Comparison of ENCODE assay signal across 22 cellular contexts in the genomic region with DNA sequence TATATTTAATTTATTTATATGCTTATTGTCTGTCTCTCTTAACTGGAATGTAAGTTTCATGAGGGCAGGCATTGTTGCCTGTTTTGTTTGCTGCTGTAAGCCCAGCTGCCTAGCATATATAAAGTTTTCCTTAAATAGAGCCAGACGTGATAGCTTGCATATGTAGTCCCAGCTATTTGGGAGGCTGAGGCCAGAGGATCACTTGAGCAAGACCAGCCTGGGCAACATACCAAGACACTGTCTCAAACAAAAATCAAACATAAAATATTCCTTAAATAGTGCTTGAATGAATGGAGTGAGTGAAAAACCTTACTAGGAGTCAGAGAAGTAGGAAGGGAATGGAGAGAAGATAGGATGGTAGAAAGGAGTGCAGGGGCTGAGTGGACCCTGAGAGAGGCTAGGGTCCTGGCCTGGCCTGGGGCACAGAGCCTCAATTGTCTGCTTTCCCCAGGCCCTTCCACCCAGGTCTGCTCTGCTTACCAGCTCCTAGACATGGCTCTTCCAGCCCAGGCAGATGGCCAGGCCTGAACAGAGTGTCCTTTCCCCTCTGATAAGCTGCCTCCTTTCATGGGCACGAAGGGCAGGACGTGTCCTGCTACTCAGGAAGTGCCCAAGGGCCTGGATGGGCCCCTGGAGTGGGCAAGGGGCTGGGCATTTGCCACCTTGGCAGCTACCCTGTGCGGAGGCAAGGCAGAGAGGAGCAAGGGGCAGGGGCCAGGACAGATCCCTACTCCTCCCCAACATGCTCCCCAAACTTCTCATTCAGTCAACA. TPM values are rescaled to one million over a fixed set of nuclear protein-coding genes. Genes with fewer than 3 reads are reported as not detected.
A peak's percentile ranks its signal among the peaks of the same experiment; 100 is the strongest.
DNase-seq lines count a peak whose midpoint lies in the region; ATAC-seq and TF ChIP-seq lines count a peak whose summit lies in the region.
"Had no signal": no experiment of that assay in that cellular context is flagged by ENCODE, and none has a peak within 500 bp of the region (broad histone marks: within the 10 kb centered on the region; RNA-seq: fewer than 3 reads in every experiment).

No MANE protein-coding gene starts in this region.

- H3K9ac ChIP-seq in Karpas-422 (ENCODE audit: low read length) = no peak overlapping the region

- H3K4me3 ChIP-seq in Karpas-422 (ENCODE audit: low read length) (no peak overlapping the region), left ventricle myocardium inferior (no peak overlapping the region), testis (no peak overlapping the region), aorta (ENCODE audit: low read length in 2 of 2) (no peak overlapping the region)
- H3K4me3 ChIP-seq: esophagus squamous epithelium, sigmoid colon, suprapubic skin had no signal

- H3K9me3 ChIP-seq in Karpas-422 (ENCODE audit: low read length) (no peaks in the 10 kb centered on the region), left ventricle myocardium inferior (replicated peaks) (no peaks in the 10 kb centered on the region), testis (no peaks in the 10 kb centered on the region), aorta (ENCODE audit: control insufficient read depth, low read length) (no peaks in the 10 kb centered on the region)
- H3K9me3 ChIP-seq: esophagus squamous epithelium, sigmoid colon, suprapubic skin had no signal

- TF ChIP-seq CTCF in left ventricle myocardium inferior (IDR thresholded peaks at IDR 0.05; ENCODE audit: borderline replicate concordance) (no peak), testis (IDR thresholded peaks at IDR 0.05) (no peak)

- H3K36me3 ChIP-seq in Karpas-422 (ENCODE audit: insufficient read depth, low read length) (no peaks in the 10 kb centered on the region), left ventricle myocardium inferior (no peaks in the 10 kb centered on the region), testis (ENCODE audit: low read depth, missing control alignments) (no peaks in the 10 kb centered on the region), aorta (ENCODE audit: control insufficient read depth in 1 of 2, insufficient read depth in 2 of 2, low read length in 1 of 2) (no peaks in the 10 kb centered on the region)
- H3K36me3 ChIP-seq: brain microvascular endothelial cell, esophagus squamous epithelium, sigmoid colon, suprapubic skin had no signal

- H4K20me1 ChIP-seq in Karpas-422 (ENCODE audit: insufficient read depth, low read depth, low read length) = no peaks in the 10 kb centered on the region

- H3K27me3 ChIP-seq in Karpas-422 (ENCODE audit: low read length) (no peaks in the 10 kb centered on the region), left ventricle myocardium inferior (ENCODE audit: low read depth) (no peaks in the 10 kb centered on the region), testis (no peaks in the 10 kb centered on the region), aorta (ENCODE audit: control insufficient read depth in 1 of 2, insufficient read depth in 2 of 2, low read length in 1 of 2) (no peaks in the 10 kb centered on the region)
- H3K27me3 ChIP-seq: brain microvascular endothelial cell, suprapubic skin had no signal

- no peak overlapping the region for H3K27ac ChIP-seq in Karpas-422 (ENCODE audit: low read length)
- H3K27ac ChIP-seq in left ventricle myocardium inferior (replicated peaks) = peak overlapping the region; percentile 87
- H3K27ac ChIP-seq in testis = peak overlapping the region; percentile 39 to 68
- H3K27ac ChIP-seq in aorta (ENCODE audit: low read depth in 1 of 2, low read length in 2 of 2) = no peak overlapping the region
- H3K27ac ChIP-seq: brain microvascular endothelial cell, esophagus squamous epithelium, sigmoid colon, suprapubic skin had no signal

- ATAC-seq in activated T-helper 17 cell treated with anti-CD3 and anti-CD28 coated beads, Interleukin-2, amount 50 U/mL, for 72 hours (replicated peaks) = no peak
- ATAC-seq in aorta (ENCODE audit: low FRiP score) = no peak

- no peaks in the 10 kb centered on the region for H3K27me3 Mint-ChIP-seq in activated T-helper 17 cell treated with anti-CD3 and anti-CD28 coated beads, Interleukin-2, amount 50 U/mL, for 72 hours
- no peaks in the 10 kb centered on the region for H3K27me3 Mint-ChIP-seq in activated naive CD4-positive, alpha-beta T cell treated with anti-CD3 and anti-CD28 coated beads for 36 hours (ENCODE audit: low read depth)

- H3K36me3 Mint-ChIP-seq in activated T-helper 17 cell treated with anti-CD3 and anti-CD28 coated beads, Interleukin-2, amount 50 U/mL, for 72 hours (ENCODE audit: low read depth) = no peaks in the 10 kb centered on the region
- no peaks in the 10 kb centered on the region for H3K36me3 Mint-ChIP-seq in activated naive CD4-positive, alpha-beta T cell treated with anti-CD3 and anti-CD28 coated beads for 36 hours (ENCODE audit: low read depth)

- WGBS in testis, 2 donors = 25 to 49% methylated on average over 4 of the region's 4 CpGs
- WGBS in aorta, 2 donors = 56 to 88% methylated on average over 4 of the region's 4 CpGs

- intact Hi-C loops in left ventricle myocardium inferior (cut with micrococcal nuclease) = no loop called here
- intact Hi-C loops in testis (cut with DNase I; ENCODE audit: low total_unique reads) = no loop called here
- intact Hi-C loops in activated naive CD4-positive, alpha-beta T cell treated with anti-CD3 and anti-CD28 coated beads for 36 hours (cut with micrococcal nuclease) = no loop called here
- intact Hi-C loops in aorta (cut with DNase I) = no loop called here

- CTCF ChIA-PET in activated naive CD4-positive, alpha-beta T cell treated with anti-CD3 and anti-CD28 coated beads for 36 hours (lab: Charles Lee) = interaction anchor here (1.1 to 2.7 kb wide), 3 partner anchors 10 to 24 kb away, joined by 3 to 13 read pairs (median 11); a partner anchor contains a TSS

- no peak overlapping the region for H3K4me2 ChIP-seq in Karpas-422 (ENCODE audit: low read depth, low read length, poor library complexity, severe bottlenecking)

- TF ChIP-seq POLR2A in testis (IDR thresholded peaks at IDR 0.05) = no peak

- no peak overlapping the region for H2AFZ ChIP-seq in Karpas-422 (ENCODE audit: low read length)

- H3K9me2 ChIP-seq in Karpas-422 (replicated peaks; ENCODE audit: insufficient read depth, low read length) = no peaks in the 10 kb centered on the region

- H3K79me2 ChIP-seq in Karpas-422 (ENCODE audit: low read length) = no peaks in the 10 kb centered on the region

- DNase-seq in Karpas-422 (peak; percentile 32), left ventricle myocardium inferior (peak; percentile 74), testis (peak; percentile 87), aorta (no peak)
- DNase-seq in activated naive CD4-positive, alpha-beta T cell treated with anti-CD3 and anti-CD28 coated beads for 36 hours = no peak
- no peak for DNase-seq in stimulated activated naive CD4-positive, alpha-beta T cell (lab: John Stamatoyannopoulos, UW)
- DNase-seq: activated gamma-delta T cell; AML-193; brain microvascular endothelial cell; COR-L47; effector memory CD8-positive, alpha-beta T cell; esophagus squamous epithelium; HFFc6; left colon; NCI-H1048; NCI-H187; NCI-H82; nephron progenitor cell; sigmoid colon had no signal

- peaks cover 5% of the 10 kb centered on the region for H3K4me1 Mint-ChIP-seq in activated T-helper 17 cell treated with anti-CD3 and anti-CD28 coated beads, Interleukin-2, amount 50 U/mL, for 72 hours
- peaks cover 36% of the 10 kb centered on the region for H3K4me1 Mint-ChIP-seq in activated naive CD4-positive, alpha-beta T cell treated with anti-CD3 and anti-CD28 coated beads for 36 hours (ENCODE audit: low read depth)

- H3K4me1 ChIP-seq in Karpas-422 (ENCODE audit: low read length) (peaks cover 7% of the 10 kb centered on the region), left ventricle myocardium inferior (peaks cover 36% of the 10 kb centered on the region), testis (peaks cover 18% of the 10 kb centered on the region), aorta (ENCODE audit: control insufficient read depth in 1 of 2, insufficient read depth in 2 of 2, low read length in 2 of 2) (no peaks in the 10 kb centered on the region)

- peak overlapping the region; percentile 58 for H3K27ac Mint-ChIP-seq in activated T-helper 17 cell treated with anti-CD3 and anti-CD28 coated beads, Interleukin-2, amount 50 U/mL, for 72 hours
- no peak overlapping the region for H3K27ac Mint-ChIP-seq in activated naive CD4-positive, alpha-beta T cell treated with anti-CD3 and anti-CD28 coated beads for 36 hours
- H3K27ac Mint-ChIP-seq: HFFc6, nephron progenitor cell had no signal

- no peaks in the 10 kb centered on the region for H3K9me3 Mint-ChIP-seq in activated T-helper 17 cell treated with anti-CD3 and anti-CD28 coated beads, Interleukin-2, amount 50 U/mL, for 72 hours
- H3K9me3 Mint-ChIP-seq in activated naive CD4-positive, alpha-beta T cell treated with anti-CD3 and anti-CD28 coated beads for 36 hours = no peaks in the 10 kb centered on the region
- H3K9me3 Mint-ChIP-seq: effector memory CD8-positive, alpha-beta T cell; T-helper 1 cell treated with Interleukin-12 subunit alpha and Interleukin-12 subunit beta and Interleukin-4 antibody, amounts not matched to agents 30 μg/mL and 1 μg/mL, for 36 hours had no signal

- H3K4me3 Mint-ChIP-seq in activated T-helper 17 cell treated with anti-CD3 and anti-CD28 coated beads, Interleukin-2, amount 50 U/mL, for 72 hours = no peak overlapping the region
- no peak overlapping the region for H3K4me3 Mint-ChIP-seq in activated naive CD4-positive, alpha-beta T cell treated with anti-CD3 and anti-CD28 coated beads for 36 hours
- H3K4me3 Mint-ChIP-seq: effector memory CD8-positive, alpha-beta T cell; HFFc6; nephron progenitor cell; T-helper 1 cell treated with Interleukin-12 subunit alpha and Interleukin-12 subunit beta and Interleukin-4 antibody, amounts not matched to agents 30 μg/mL and 1 μg/mL, for 36 hours had no signal

RNA-seq across cellular contexts. Expression of a gene that starts 17.7 kb away (rescaled TPM):
- total RNA-seq in Karpas-422 (2014; rRNA removed; shearing (Covaris generic); ENCODE audit: low replicate concordance) = 9.9 and 18.7 TPM in 2 replicates
- 10 to 100 TPM; 48.8 to 61.9 TPM for total RNA-seq in activated T-helper 17 cell treated with anti-CD3 and anti-CD28 coated beads, Interleukin-2, amount 50 U/mL, for 72 hours
- total RNA-seq in left ventricle myocardium inferior (19.7 TPM), testis (10 to 100 TPM; 13.1 to 14.8 TPM), aorta (10 to 100 TPM; 12.4 to 15.0 TPM)
- polyA plus RNA-seq in testis (ENCODE audit: insufficient read depth, low read depth, low replicate concordance) (17.3 TPM), aorta (10 to 100 TPM; 13.4 to 21.8 TPM)
- 10 to 100 TPM; 38.3 to 41.1 TPM for total RNA-seq in activated naive CD4-positive, alpha-beta T cell treated with anti-CD3 and anti-CD28 coated beads for 36 hours

RNA-seq across cellular contexts. Expression of a gene that starts 23.4 kb away (rescaled TPM):
- total RNA-seq in Karpas-422 (2014; rRNA removed; shearing (Covaris generic); ENCODE audit: low replicate concordance) = 3.9 and 6.1 TPM in 2 replicates
- 10 to 100 TPM; 57.0 to 59.7 TPM for total RNA-seq in activated T-helper 17 cell treated with anti-CD3 and anti-CD28 coated beads, Interleukin-2, amount 50 U/mL, for 72 hours
- total RNA-seq in left ventricle myocardium inferior (5.6 TPM), testis (100 to 1,000 TPM in 1 of 2 donors, 10 to 100 TPM in 1; 80.3 to 146 TPM), aorta (10 to 100 TPM; 11.9 to 28.8 TPM)
- polyA plus RNA-seq in testis (ENCODE audit: insufficient read depth, low read depth, low replicate concordance) (58.2 TPM), aorta (1 to 10 TPM; 4.6 to 7.0 TPM)
- 10 to 100 TPM; 34.8 to 35.1 TPM for total RNA-seq in activated naive CD4-positive, alpha-beta T cell treated with anti-CD3 and anti-CD28 coated beads for 36 hours

Comparison
In these comparisons a context has a peak if more than half of its experiments do, and no peak if none do; other contexts are left out.
1. DNase-seq: peak in Karpas-422 (single experiment), left ventricle myocardium inferior (single experiment) and testis (single experiment); none in activated naive CD4-positive, alpha-beta T cell treated with anti-CD3 and anti-CD28 coated beads for 36 hours (single experiment), stimulated activated naive CD4-positive, alpha-beta T cell (0 of 6) and aorta (0 of 2).
2. H3K27ac ChIP-seq: peak in left ventricle myocardium inferior (single experiment) and testis (2 of 2); none in Karpas-422 (single experiment) and aorta (0 of 2).